29 cellular contexts compared by ENCODE assay signal in genomic region chr1:163959622-163960021, GRCh38.
"Had no signal": no experiment of that assay in that cellular context is flagged by ENCODE, and none has a peak within 500 bp of the region (broad histone marks: within the 10 kb centered on the region; RNA-seq: fewer than 3 reads in every experiment).

No MANE protein-coding gene starts in this region.

- H3K27ac Mint-ChIP-seq: activated B cell treated with CpG ODN at 0.5 μM for 24 hours; activated CD8-positive, alpha-beta T cell treated with anti-CD3 and anti-CD28 coated beads for 36 hours; activated naive CD8-positive, alpha-beta T cell; activated T-helper 17 cell treated with anti-CD3 and anti-CD28 coated beads, Interleukin-2, amount 50 U/mL, for 72 hours; dendritic cell treated with granulocyte-macrophage colony-stimulating factor and Interleukin-4, amounts not matched to agents 40 ng/mL and 50 ng/mL, for 4 days; endodermal cell had no signal

- H3K36me3 Mint-ChIP-seq: activated naive CD8-positive, alpha-beta T cell had no signal

- H3K4me3 ChIP-seq: coronary artery, dorsolateral prefrontal cortex had no signal

- H3K36me3 ChIP-seq: brain microvascular endothelial cell, WERI-Rb-1 had no signal

- H3K27me3 Mint-ChIP-seq: activated B cell treated with CpG ODN at 0.5 μM for 24 hours; activated CD8-positive, alpha-beta T cell treated with anti-CD3 and anti-CD28 coated beads for 36 hours; activated naive CD8-positive, alpha-beta T cell; activated T-helper 17 cell treated with anti-CD3 and anti-CD28 coated beads, Interleukin-2, amount 50 U/mL, for 72 hours; central memory CD8-positive, alpha-beta T cell; dendritic cell treated with granulocyte-macrophage colony-stimulating factor and Interleukin-4, amounts not matched to agents 40 ng/mL and 50 ng/mL, for 4 days had no signal

- ATAC-seq: activated CD4-positive, CD25-positive, alpha-beta regulatory T cell treated with anti-CD3 and anti-CD28 coated beads, Interleukin-2, amount 50 U/mL, for 24 hours; activated CD8-positive, alpha-beta T cell treated with anti-CD3 and anti-CD28 coated beads for 36 hours; activated T-cell treated with anti-CD3 and anti-CD28 coated beads, Interleukin-2, amount 50 U/mL, for 4 hours; activated T-helper 17 cell treated with anti-CD3 and anti-CD28 coated beads, Interleukin-2, amount 50 U/mL, for 72 hours; esophagus mucosa had no signal

- H3K4me3 Mint-ChIP-seq: activated B cell treated with CpG ODN at 0.5 μM for 24 hours; activated CD8-positive, alpha-beta T cell treated with anti-CD3 and anti-CD28 coated beads for 36 hours; activated naive CD8-positive, alpha-beta T cell; activated T-cell treated with anti-CD3 and anti-CD28 coated beads, Interleukin-2, amount 50 U/mL, for 4 hours; activated T-helper 17 cell treated with anti-CD3 and anti-CD28 coated beads, Interleukin-2, amount 50 U/mL, for 72 hours; central memory CD8-positive, alpha-beta T cell; dendritic cell treated with granulocyte-macrophage colony-stimulating factor and Interleukin-4, amounts not matched to agents 40 ng/mL and 50 ng/mL, for 4 days; endodermal cell had no signal

- DNase-seq: activated B cell treated with CpG ODN at 0.5 μM for 24 hours; activated CD4-positive, alpha-beta T cell treated with anti-CD3 and anti-CD28 coated beads for 48 hours; activated CD4-positive, alpha-beta T cell treated with anti-CD3 and anti-CD28 coated beads, Interleukin-2, amount 50 U/mL, for 1 hour; activated CD4-positive, alpha-beta T cell treated with anti-CD3 and anti-CD28 coated beads, Interleukin-2, amount 50 U/mL, for 48 hours; activated CD8-positive, alpha-beta memory T cell treated with anti-CD3 and anti-CD28 coated beads for 24 hours; activated CD8-positive, alpha-beta T cell treated with anti-CD3 and anti-CD28 coated beads for 36 hours; activated effector memory CD4-positive, alpha-beta T cell treated with Interleukin-2 at 50 U/mL for 16 hours; activated gamma-delta T cell treated with Interleukin-2 at 50 U/mL for 16 hours; activated naive CD4-positive, alpha-beta T cell treated with anti-CD3 and anti-CD28 coated beads, Interleukin-2, amount 50 U/mL, for 16 hours; activated naive CD4-positive, alpha-beta T cell treated with Interleukin-2 at 50 U/mL for 16 hours; activated T-cell treated with anti-CD3 and anti-CD28 coated beads, Interleukin-2, amount 50 U/mL, for 4 hours; amniotic stem cell; anterior cingulate cortex; brain microvascular endothelial cell; dorsolateral prefrontal cortex; effector memory CD4-positive, alpha-beta T cell; endodermal cell; foreskin fibroblast; head of caudate nucleus; hippocampal formation; T1000; WERI-Rb-1 had no signal

- H3K4me1 Mint-ChIP-seq: activated B cell treated with CpG ODN at 0.5 μM for 24 hours; activated T-helper 17 cell treated with anti-CD3 and anti-CD28 coated beads, Interleukin-2, amount 50 U/mL, for 72 hours; central memory CD8-positive, alpha-beta T cell; endodermal cell had no signal

- H3K27me3 ChIP-seq: brain microvascular endothelial cell, dorsolateral prefrontal cortex had no signal

- H3K27ac ChIP-seq: brain microvascular endothelial cell, coronary artery, dorsolateral prefrontal cortex, WERI-Rb-1 had no signal
